In the genomic region with DNA sequence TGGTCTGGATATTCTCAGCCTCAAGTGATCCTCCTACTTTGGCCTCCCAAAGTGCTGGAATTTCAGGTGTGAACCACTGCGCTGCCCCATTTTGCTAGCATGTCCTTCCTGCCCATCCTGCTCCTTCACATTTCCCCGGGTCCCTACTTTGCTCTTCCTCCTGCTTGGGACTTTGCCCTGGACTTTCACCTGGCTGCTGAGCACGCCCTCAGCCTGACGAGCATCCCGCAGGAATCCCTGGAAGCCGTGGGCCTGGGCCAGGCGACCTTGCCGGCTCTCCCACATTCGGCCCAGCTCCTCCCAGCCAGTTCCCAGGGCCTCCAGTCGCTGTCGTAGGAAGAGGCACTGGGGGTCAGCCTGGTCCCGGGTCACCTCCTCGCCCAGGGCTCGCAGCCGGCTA, we compare ENCODE assay signal across 1 cellular context.
TF ChIP-seq lines count a peak whose summit lies in the region.

No MANE protein-coding gene starts in this region.

TF ChIP-seq in HepG2, 621 proteins besides CTCF, POLR2A, EP300 and RAD21:
- TF ChIP-seq FOXP1 (IDR thresholded peaks at IDR 0.05) (no peak), FOXP1 (CRISPR knock-in tag; IDR thresholded peaks at IDR 0.05) (no peak), AGO2 (optimal IDR thresholded peaks at IDR 0.05; ENCODE audit: low read depth, low read length) (peak; percentile 25), ZNF530 (CRISPR knock-in tag; IDR thresholded peaks at IDR 0.05; ENCODE audit: low read depth) (no peak), MED8 (CRISPR knock-in tag; IDR thresholded peaks at IDR 0.05; ENCODE audit: insufficient replicate concordance) (no peak), ZNF678 (CRISPR knock-in tag; IDR thresholded peaks at IDR 0.05) (no peak)
- TF ChIP-seq, protein P1, sequence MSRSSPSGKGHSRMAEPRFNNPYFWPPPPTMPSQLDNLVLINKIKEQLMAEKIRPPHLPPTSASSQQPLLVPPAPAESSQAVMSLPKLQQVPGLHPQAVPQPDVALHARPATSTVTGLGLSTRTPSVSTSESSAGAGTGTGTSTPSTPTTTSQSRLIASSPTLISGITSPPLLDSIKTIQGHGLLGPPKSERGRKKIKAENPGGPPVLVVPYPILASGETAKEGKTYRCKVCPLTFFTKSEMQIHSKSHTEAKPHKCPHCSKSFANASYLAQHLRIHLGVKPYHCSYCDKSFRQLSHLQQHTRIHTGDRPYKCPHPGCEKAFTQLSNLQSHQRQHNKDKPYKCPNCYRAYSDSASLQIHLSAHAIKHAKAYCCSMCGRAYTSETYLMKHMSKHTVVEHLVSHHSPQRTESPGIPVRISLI (CRISPR knock-in tag; IDR thresholded peaks at IDR 0.05; ENCODE audit: borderline replicate concordance): no peak
